ENCODE assay signal across 2 cellular contexts in the genomic region with DNA sequence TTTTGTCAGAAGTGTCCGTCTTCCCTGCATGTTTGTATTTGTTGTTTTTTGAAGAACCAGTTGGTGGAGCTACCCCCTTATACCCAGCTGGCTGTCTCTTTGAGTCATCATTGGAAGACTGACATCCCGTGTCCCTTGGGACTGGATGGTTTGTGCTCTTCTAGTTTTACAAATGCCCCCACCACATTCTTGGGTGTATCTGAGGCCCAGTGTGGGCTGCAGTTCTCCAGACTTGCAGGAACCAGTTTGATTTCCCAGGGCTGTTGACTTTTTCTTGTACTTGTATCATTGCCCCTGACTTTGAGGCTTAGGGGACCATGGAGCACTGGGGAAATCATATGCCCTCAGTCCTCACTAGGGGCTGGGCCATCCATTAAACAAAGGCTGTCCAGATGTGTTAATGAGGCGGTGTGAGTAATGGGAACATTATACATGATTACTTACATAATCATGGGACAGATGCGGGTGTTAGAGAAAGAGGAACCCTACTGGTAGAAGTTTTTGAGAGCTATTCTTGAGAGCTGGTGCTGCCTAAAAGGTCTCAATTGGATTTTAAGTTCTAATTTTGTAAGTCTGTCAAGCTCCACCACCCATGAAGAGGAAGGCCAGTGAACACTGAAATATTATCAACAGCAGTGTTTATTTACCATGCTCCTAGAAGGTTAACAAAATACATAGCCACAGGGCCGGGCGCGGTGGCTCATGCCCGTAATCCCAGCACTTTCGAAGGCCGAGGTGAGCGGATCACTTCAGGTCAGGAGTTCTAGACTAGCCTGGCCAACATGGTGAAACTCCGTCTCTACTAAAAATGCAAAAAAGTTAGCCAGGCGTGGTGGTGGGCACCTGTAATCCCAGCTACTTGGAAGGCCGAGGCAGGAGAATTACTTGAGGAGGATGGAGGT.
TF ChIP-seq lines count a peak whose summit lies in the region.

No MANE protein-coding gene starts in this region.

TF ChIP-seq in Ishikawa, 13 proteins besides CTCF, POLR2A, EP300 and RAD21:
- TF ChIP-seq FOXM1 (IDR thresholded peaks at IDR 0.05; ENCODE audit: borderline replicate concordance, low read depth), result no peak
- TF ChIP-seq ZBTB7A (IDR thresholded peaks at IDR 0.05; ENCODE audit: low read depth), result no peak

TF ChIP-seq in GM12878, 131 proteins besides CTCF, POLR2A, EP300 and RAD21 (continues in another document):
- TF ChIP-seq, protein P1, sequence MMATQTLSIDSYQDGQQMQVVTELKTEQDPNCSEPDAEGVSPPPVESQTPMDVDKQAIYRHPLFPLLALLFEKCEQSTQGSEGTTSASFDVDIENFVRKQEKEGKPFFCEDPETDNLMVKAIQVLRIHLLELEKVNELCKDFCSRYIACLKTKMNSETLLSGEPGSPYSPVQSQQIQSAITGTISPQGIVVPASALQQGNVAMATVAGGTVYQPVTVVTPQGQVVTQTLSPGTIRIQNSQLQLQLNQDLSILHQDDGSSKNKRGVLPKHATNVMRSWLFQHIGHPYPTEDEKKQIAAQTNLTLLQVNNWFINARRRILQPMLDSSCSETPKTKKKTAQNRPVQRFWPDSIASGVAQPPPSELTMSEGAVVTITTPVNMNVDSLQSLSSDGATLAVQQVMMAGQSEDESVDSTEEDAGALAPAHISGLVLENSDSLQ (IDR thresholded peaks at IDR 0.05), result peak; percentile 93
- TF ChIP-seq LARP7 (IDR thresholded peaks at IDR 0.05) (no peak), SREBF1 (IDR thresholded peaks at IDR 0.05; ENCODE audit: low read length) (no peak), GATAD2B (conservative IDR thresholded peaks at IDR 0.05; ENCODE audit: low read depth) (peak; percentile 62), RB1 (IDR thresholded peaks at IDR 0.05; ENCODE audit: borderline replicate concordance) (peak; percentile 71; the same call in 1 of the 2 replicates), BRCA1 (IDR thresholded peaks at IDR 0.05; ENCODE audit: low read depth, low read length) (no peak), DPF2 (IDR thresholded peaks at IDR 0.05) (no peak; the same call in 1 of the 2 replicates), JUND (IDR thresholded peaks at IDR 0.05; ENCODE audit: low read depth, low read length) (no peak), NR2C2 (IDR thresholded peaks at IDR 0.05; ENCODE audit: borderline replicate concordance, control insufficient read depth, insufficient read length, low read depth) (no peak), FOXM1 (IDR thresholded peaks at IDR 0.05; ENCODE audit: low read depth, low read length) (peak; percentile 34), TCF7 (IDR thresholded peaks at IDR 0.05; ENCODE audit: borderline replicate concordance) (no peak), STAT1 (conservative IDR thresholded peaks at IDR 0.05) (no peak), ZZZ3 (IDR thresholded peaks at IDR 0.05; ENCODE audit: control insufficient read depth, insufficient read length, low read depth) (no peak), BCL11A (IDR thresholded peaks at IDR 0.05; ENCODE audit: low read depth, low read length) (no peak), NR2C1 (IDR thresholded peaks at IDR 0.05) (no peak), MTA3 (IDR thresholded peaks at IDR 0.05; ENCODE audit: borderline replicate concordance, low read length) (no peak; the same call in 1 of the 2 replicates), ZNF384 (IDR thresholded peaks at IDR 0.05; ENCODE audit: borderline replicate concordance, low read depth, low read length) (no peak), MEF2B (IDR thresholded peaks at IDR 0.05; ENCODE audit: partially characterized antibody, poor library complexity, severe bottlenecking) (peak; percentile 98), BACH1 (IDR thresholded peaks at IDR 0.05; ENCODE audit: borderline replicate concordance) (no peak), PML (IDR thresholded peaks at IDR 0.05; ENCODE audit: low read length) (no peak), IRF4 (IDR thresholded peaks at IDR 0.05; ENCODE audit: low read depth, low read length) (peak; percentile 59; the same call in 1 of the 2 replicates), CREB1 (IDR thresholded peaks at IDR 0.05; ENCODE audit: low read depth) (no peak), GABPA (IDR thresholded peaks at IDR 0.05; ENCODE audit: low read depth) (no peak), TCF12 (IDR thresholded peaks at IDR 0.05; ENCODE audit: low read depth, low read length) (peak; percentile 52; the same call in 1 of the 2 replicates), NRF1 (conservative IDR thresholded peaks at IDR 0.05; ENCODE audit: low read depth, low read length) (no peak), NFYA (IDR thresholded peaks at IDR 0.05; ENCODE audit: borderline replicate concordance, low read depth, low read length) (no peak), MXI1 (IDR thresholded peaks at IDR 0.05; ENCODE audit: low read depth, low read length) (no peak), SMAD1 (IDR thresholded peaks at IDR 0.05; ENCODE audit: low read depth, partially characterized antibody) (no peak), STAT3 (IDR thresholded peaks at IDR 0.05; ENCODE audit: low read depth, low read length) (no peak; the same call in 1 of the 2 replicates), CHD1 (IDR thresholded peaks at IDR 0.05; ENCODE audit: low read depth, low read length) (no peak), SPI1 (IDR thresholded peaks at IDR 0.05; ENCODE audit: borderline replicate concordance, insufficient read depth, low read depth, low read length) (peak; percentile 73), MYC (IDR thresholded peaks at IDR 0.05; ENCODE audit: insufficient read depth, insufficient read length, insufficient replicate concordance, low read length, severe bottlenecking) (no peak), CHD2 (IDR thresholded peaks at IDR 0.05; ENCODE audit: borderline replicate concordance, low read depth, low read length) (peak; percentile 27; the same call in 1 of the 2 replicates), ETV6 (conservative IDR thresholded peaks at IDR 0.05 in 1 of 2, IDR thresholded peaks at IDR 0.05 in 1 of 2; ENCODE audit: borderline replicate concordance in 1 of 2, low read depth in 1 of 2) (peak in 1 of 2 experiments; percentile 41; a peak in 1 of 4 replicates), KLF5 (IDR thresholded peaks at IDR 0.05; ENCODE audit: partially characterized antibody) (no peak), NFXL1 (IDR thresholded peaks at IDR 0.05; ENCODE audit: borderline replicate concordance) (no peak), FOXK2 (IDR thresholded peaks at IDR 0.05) (no peak), ZNF217 (IDR thresholded peaks at IDR 0.05) (no peak)
- TF ChIP-seq, protein P2, sequence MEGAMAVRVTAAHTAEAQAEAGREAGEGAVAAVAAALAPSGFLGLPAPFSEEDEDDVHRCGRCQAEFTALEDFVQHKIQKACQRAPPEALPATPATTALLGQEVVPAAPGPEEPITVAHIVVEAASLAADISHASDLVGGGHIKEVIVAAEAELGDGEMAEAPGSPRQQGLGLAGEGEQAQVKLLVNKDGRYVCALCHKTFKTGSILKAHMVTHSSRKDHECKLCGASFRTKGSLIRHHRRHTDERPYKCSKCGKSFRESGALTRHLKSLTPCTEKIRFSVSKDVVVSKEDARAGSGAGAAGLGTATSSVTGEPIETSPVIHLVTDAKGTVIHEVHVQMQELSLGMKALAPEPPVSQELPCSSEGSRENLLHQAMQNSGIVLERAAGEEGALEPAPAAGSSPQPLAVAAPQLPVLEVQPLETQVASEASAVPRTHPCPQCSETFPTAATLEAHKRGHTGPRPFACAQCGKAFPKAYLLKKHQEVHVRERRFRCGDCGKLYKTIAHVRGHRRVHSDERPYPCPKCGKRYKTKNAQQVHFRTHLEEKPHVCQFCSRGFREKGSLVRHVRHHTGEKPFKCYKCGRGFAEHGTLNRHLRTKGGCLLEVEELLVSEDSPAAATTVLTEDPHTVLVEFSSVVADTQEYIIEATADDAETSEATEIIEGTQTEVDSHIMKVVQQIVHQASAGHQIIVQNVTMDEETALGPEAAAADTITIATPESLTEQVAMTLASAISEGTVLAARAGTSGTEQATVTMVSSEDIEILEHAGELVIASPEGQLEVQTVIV (IDR thresholded peaks at IDR 0.05; ENCODE audit: borderline replicate concordance, partially characterized antibody), result no peak
- TF ChIP-seq, protein P3, sequence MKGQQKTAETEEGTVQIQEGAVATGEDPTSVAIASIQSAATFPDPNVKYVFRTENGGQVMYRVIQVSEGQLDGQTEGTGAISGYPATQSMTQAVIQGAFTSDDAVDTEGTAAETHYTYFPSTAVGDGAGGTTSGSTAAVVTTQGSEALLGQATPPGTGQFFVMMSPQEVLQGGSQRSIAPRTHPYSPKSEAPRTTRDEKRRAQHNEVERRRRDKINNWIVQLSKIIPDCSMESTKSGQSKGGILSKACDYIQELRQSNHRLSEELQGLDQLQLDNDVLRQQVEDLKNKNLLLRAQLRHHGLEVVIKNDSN (IDR thresholded peaks at IDR 0.05; ENCODE audit: borderline replicate concordance, extremely low read length, insufficient read depth, low read depth, low read length), result no peak
- TF ChIP-seq, protein P4, sequence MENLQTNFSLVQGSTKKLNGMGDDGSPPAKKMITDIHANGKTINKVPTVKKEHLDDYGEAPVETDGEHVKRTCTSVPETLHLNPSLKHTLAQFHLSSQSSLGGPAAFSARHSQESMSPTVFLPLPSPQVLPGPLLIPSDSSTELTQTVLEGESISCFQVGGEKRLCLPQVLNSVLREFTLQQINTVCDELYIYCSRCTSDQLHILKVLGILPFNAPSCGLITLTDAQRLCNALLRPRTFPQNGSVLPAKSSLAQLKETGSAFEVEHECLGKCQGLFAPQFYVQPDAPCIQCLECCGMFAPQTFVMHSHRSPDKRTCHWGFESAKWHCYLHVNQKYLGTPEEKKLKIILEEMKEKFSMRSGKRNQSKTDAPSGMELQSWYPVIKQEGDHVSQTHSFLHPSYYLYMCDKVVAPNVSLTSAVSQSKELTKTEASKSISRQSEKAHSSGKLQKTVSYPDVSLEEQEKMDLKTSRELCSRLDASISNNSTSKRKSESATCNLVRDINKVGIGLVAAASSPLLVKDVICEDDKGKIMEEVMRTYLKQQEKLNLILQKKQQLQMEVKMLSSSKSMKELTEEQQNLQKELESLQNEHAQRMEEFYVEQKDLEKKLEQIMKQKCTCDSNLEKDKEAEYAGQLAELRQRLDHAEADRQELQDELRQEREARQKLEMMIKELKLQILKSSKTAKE (IDR thresholded peaks at IDR 0.05; ENCODE audit: low read depth, poor library complexity, severe bottlenecking), result no peak
- TF ChIP-seq, protein P5, sequence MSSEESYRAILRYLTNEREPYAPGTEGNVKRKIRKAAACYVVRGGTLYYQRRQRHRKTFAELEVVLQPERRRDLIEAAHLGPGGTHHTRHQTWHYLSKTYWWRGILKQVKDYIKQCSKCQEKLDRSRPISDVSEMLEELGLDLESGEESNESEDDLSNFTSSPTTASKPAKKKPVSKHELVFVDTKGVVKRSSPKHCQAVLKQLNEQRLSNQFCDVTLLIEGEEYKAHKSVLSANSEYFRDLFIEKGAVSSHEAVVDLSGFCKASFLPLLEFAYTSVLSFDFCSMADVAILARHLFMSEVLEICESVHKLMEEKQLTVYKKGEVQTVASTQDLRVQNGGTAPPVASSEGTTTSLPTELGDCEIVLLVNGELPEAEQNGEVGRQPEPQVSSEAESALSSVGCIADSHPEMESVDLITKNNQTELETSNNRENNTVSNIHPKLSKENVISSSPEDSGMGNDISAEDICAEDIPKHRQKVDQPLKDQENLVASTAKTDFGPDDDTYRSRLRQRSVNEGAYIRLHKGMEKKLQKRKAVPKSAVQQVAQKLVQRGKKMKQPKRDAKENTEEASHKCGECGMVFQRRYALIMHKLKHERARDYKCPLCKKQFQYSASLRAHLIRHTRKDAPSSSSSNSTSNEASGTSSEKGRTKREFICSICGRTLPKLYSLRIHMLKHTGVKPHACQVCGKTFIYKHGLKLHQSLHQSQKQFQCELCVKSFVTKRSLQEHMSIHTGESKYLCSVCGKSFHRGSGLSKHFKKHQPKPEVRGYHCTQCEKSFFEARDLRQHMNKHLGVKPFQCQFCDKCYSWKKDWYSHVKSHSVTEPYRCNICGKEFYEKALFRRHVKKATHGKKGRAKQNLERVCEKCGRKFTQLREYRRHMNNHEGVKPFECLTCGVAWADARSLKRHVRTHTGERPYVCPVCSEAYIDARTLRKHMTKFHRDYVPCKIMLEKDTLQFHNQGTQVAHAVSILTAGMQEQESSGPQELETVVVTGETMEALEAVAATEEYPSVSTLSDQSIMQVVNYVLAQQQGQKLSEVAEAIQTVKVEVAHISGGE (CRISPR knock-in tag; IDR thresholded peaks at IDR 0.05), result no peak
- TF ChIP-seq, protein P6, sequence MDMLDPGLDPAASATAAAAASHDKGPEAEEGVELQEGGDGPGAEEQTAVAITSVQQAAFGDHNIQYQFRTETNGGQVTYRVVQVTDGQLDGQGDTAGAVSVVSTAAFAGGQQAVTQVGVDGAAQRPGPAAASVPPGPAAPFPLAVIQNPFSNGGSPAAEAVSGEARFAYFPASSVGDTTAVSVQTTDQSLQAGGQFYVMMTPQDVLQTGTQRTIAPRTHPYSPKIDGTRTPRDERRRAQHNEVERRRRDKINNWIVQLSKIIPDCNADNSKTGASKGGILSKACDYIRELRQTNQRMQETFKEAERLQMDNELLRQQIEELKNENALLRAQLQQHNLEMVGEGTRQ (IDR thresholded peaks at IDR 0.05; ENCODE audit: borderline replicate concordance, low read depth, low read length), result no peak
- TF ChIP-seq, protein P7, sequence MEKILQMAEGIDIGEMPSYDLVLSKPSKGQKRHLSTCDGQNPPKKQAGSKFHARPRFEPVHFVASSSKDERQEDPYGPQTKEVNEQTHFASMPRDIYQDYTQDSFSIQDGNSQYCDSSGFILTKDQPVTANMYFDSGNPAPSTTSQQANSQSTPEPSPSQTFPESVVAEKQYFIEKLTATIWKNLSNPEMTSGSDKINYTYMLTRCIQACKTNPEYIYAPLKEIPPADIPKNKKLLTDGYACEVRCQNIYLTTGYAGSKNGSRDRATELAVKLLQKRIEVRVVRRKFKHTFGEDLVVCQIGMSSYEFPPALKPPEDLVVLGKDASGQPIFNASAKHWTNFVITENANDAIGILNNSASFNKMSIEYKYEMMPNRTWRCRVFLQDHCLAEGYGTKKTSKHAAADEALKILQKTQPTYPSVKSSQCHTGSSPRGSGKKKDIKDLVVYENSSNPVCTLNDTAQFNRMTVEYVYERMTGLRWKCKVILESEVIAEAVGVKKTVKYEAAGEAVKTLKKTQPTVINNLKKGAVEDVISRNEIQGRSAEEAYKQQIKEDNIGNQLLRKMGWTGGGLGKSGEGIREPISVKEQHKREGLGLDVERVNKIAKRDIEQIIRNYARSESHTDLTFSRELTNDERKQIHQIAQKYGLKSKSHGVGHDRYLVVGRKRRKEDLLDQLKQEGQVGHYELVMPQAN (conservative IDR thresholded peaks at IDR 0.05), result no peak
- TF ChIP-seq, protein P8, sequence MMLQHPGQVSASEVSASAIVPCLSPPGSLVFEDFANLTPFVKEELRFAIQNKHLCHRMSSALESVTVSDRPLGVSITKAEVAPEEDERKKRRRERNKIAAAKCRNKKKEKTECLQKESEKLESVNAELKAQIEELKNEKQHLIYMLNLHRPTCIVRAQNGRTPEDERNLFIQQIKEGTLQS (IDR thresholded peaks at IDR 0.05; ENCODE audit: borderline replicate concordance, extremely low read depth, low read depth, low read length), result no peak
- TF ChIP-seq, protein P9, sequence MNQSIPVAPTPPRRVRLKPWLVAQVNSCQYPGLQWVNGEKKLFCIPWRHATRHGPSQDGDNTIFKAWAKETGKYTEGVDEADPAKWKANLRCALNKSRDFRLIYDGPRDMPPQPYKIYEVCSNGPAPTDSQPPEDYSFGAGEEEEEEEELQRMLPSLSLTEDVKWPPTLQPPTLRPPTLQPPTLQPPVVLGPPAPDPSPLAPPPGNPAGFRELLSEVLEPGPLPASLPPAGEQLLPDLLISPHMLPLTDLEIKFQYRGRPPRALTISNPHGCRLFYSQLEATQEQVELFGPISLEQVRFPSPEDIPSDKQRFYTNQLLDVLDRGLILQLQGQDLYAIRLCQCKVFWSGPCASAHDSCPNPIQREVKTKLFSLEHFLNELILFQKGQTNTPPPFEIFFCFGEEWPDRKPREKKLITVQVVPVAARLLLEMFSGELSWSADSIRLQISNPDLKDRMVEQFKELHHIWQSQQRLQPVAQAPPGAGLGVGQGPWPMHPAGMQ (IDR thresholded peaks at IDR 0.05; ENCODE audit: borderline replicate concordance), result no peak
